Comparison of ENCODE assay signal across 9 cellular contexts in the genomic region with DNA sequence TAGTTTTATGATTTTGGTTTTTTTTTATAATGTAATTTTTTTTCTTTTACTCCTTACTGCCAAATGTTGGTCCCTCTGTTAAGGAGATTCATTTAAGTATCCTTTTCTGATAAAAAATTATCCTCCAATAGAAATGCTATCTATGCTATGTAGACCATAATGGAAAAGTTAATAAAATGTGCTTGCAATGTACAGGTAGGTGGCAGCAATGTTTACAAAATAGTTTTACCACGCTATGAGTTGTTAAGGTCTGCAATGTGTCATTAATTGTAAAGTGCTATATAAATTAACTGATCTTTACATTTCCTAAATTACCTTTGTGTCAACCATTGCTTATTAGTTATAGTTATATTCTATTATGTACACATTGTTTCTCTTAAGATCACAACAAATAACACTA. TPM values are rescaled to one million over a fixed set of nuclear protein-coding genes. Genes with fewer than 3 reads are reported as not detected.
DNase-seq lines count a peak whose midpoint lies in the region; ATAC-seq, FAIRE-seq and TF ChIP-seq lines count a peak whose summit lies in the region.
"Had no signal": no experiment of that assay in that cellular context is flagged by ENCODE, and none has a peak within 500 bp of the region (broad histone marks: within the 10 kb centered on the region; RNA-seq: fewer than 3 reads in every experiment).

No MANE protein-coding gene starts in this region.

- H3K27ac ChIP-seq in gastrocnemius medialis: no peak overlapping the region
- H3K27ac ChIP-seq: parathyroid adenoma had no signal

- ATAC-seq in GM21619 (IDR thresholded peaks at IDR 0.05; ENCODE audit: unreplicated experiment) (peak; percentile 31), gastrocnemius medialis (no peak)

- H3K4me1 ChIP-seq in adipocyte (ENCODE audit: control insufficient read depth, insufficient read depth, low read length) (peaks cover 8% of the 10 kb centered on the region), gastrocnemius medialis (peaks cover 3 to 6% of the 10 kb centered on the region in 2 donors)
- H3K4me1 ChIP-seq: parathyroid adenoma had no signal

- intact Hi-C loops in gastrocnemius medialis (cut with DNase I; ENCODE audit: low total_unique reads): loop anchor here (10.0 kb wide), 1 partner anchor 76 kb away; no protein-coding TSS in a partner anchor

- H3K36me3 ChIP-seq in adipocyte (ENCODE audit: control insufficient read depth, insufficient read depth, low read length, severe bottlenecking): no peaks in the 10 kb centered on the region
- H3K36me3 ChIP-seq in gastrocnemius medialis: no peaks in the 10 kb centered on the region

- TF ChIP-seq CTCF in GM12875 (IDR thresholded peaks at IDR 0.05; ENCODE audit: borderline replicate concordance, insufficient read depth, low read depth, low read length) (peak; percentile 16; the same call in 1 of the 2 replicates), retinal pigment epithelial cell (conservative IDR thresholded peaks at IDR 0.05; ENCODE audit: low read depth, low read length) (peak; percentile 46), gastrocnemius medialis (IDR thresholded peaks at IDR 0.05 in 4 of 5, conservative IDR thresholded peaks at IDR 0.05 in 1 of 5) (no peak)

- H3K9me3 ChIP-seq in adipocyte (ENCODE audit: control insufficient read depth, low read length) (no peaks in the 10 kb centered on the region), gastrocnemius medialis (no peaks in the 10 kb centered on the region)

- H3K27me3 ChIP-seq in adipocyte (replicated peaks; ENCODE audit: control insufficient read depth, insufficient read depth, low read length) (no peaks in the 10 kb centered on the region), gastrocnemius medialis (no peaks in the 10 kb centered on the region)

- no peak overlapping the region for H3K4me3 ChIP-seq in GM12875 (ENCODE audit: low read depth, low read length)
- no peak overlapping the region for H3K4me3 ChIP-seq in adipocyte (ENCODE audit: low read length)
- no peak overlapping the region for H3K4me3 ChIP-seq in retinal pigment epithelial cell (ENCODE audit: low read length)
- H3K4me3 ChIP-seq in gastrocnemius medialis: no peak overlapping the region

- in situ Hi-C loops in gastrocnemius medialis (cut with MboI; ENCODE audit: low sequenced_read_pairs in 4 of 4): loop anchor here in 3 of 4 donors (10.0 to 25.0 kb wide), 2 partner anchors 146 to 788 kb away; no protein-coding TSS in a partner anchor

- DNase-seq in Kasumi-1 (lab: John Stamatoyannopoulos, UW) (peak; percentile 62 to 78), adipocyte (ENCODE audit: low read depth) (peak; percentile 35), retinal pigment epithelial cell (ENCODE audit: low read depth) (peak; percentile 10), NCI-H524 treated with DMSO at 0.1 percent for 48 hours (lab: John Stamatoyannopoulos, UW) (no peak), gastrocnemius medialis (no peak), frontal cortex (ENCODE audit: low spot score in 2 of 2) (no peak)

- TF ChIP-seq POLR2A in gastrocnemius medialis (IDR thresholded peaks at IDR 0.05): no peak

- H3K9ac ChIP-seq in adipocyte (ENCODE audit: low read length): no peak overlapping the region
- H3K9ac ChIP-seq: parathyroid adenoma had no signal

- FAIRE-seq in frontal cortex (lab: Jason Lieb, UNC): no peak

RNA-seq across cellular contexts. Expression of a gene that starts 3.8 kb away (rescaled TPM):
- total RNA-seq in gastrocnemius medialis (10 to 100 TPM in 1 of 4 donors, 1 to 10 TPM in 3; 2.4 to 10.4 (median 5.2) TPM), frontal cortex (26.1 TPM)

RNA-seq across cellular contexts. Expression of a gene that starts 9.4 kb away (rescaled TPM):
- total RNA-seq in gastrocnemius medialis: not detected
- total RNA-seq in frontal cortex: not detected

Comparison
In these comparisons a context has a peak if more than half of its experiments do, and no peak if none do; other contexts are left out.
1. CTCF ChIP-seq: peak in GM12875 (single experiment) and retinal pigment epithelial cell (single experiment); none in gastrocnemius medialis (0 of 5).
2. DNase-seq: peak in Kasumi-1 (2 of 2), adipocyte (single experiment) and retinal pigment epithelial cell (single experiment); none in NCI-H524 treated with DMSO at 0.1 percent for 48 hours (single experiment), gastrocnemius medialis (0 of 2) and frontal cortex (0 of 2).